In genomic region chr22:28658448-28658847, GRCh38 we compare ENCODE assay signal across 7 cellular contexts.
"Had no signal": no experiment of that assay in that cellular context is flagged by ENCODE, and none has a peak within 500 bp of the region (broad histone marks: within the 10 kb centered on the region; RNA-seq: fewer than 3 reads in every experiment).

No MANE protein-coding gene starts in this region.

- H3K9ac ChIP-seq: GM23248 had no signal

- H3K9me3 ChIP-seq: HAP-1 had no signal

- H3K9me3 Mint-ChIP-seq: HFFc6 had no signal

- H3K4me1 Mint-ChIP-seq: IgD-negative memory B cell had no signal

- H3K4me3 Mint-ChIP-seq: HFFc6, IgD-negative memory B cell had no signal

- H3K36me3 ChIP-seq: HAP-1 had no signal

- H3K27ac Mint-ChIP-seq: HFFc6, IgD-negative memory B cell had no signal

- H3K4me3 ChIP-seq: GM23248, HAP-1 had no signal

- DNase-seq: GM23248, GOT3, H7, HFFc6 had no signal

- H3K27ac ChIP-seq: GM23248, HL-60 had no signal
